Comparison of ENCODE assay signal across 22 cellular contexts in genomic region chr14:103013028-103013427, GRCh38.
"Had no signal": no experiment of that assay in that cellular context is flagged by ENCODE, and none has a peak within 500 bp of the region (broad histone marks: within the 10 kb centered on the region; RNA-seq: fewer than 3 reads in every experiment).

No MANE protein-coding gene starts in this region.

- H3K9me3 ChIP-seq: lower lobe of right lung, psoas muscle, sigmoid colon, testis, tibial artery, upper lobe of left lung, uterus had no signal

- DNase-seq: dermis blood vessel endothelial cell; effector memory CD8-positive, alpha-beta T cell; hypothalamus; left ventricle myocardium superior; lower lobe of right lung; nucleus accumbens; psoas muscle; right cardiac atrium; stimulated activated CD4-positive, alpha-beta T cell treated with anti-CD3 and anti-CD28 coated beads, Interleukin-4, amount 100 ng/mL, for 4 hours; stimulated activated naive CD8-positive, alpha-beta T cell treated with anti-CD3 and anti-CD28 coated beads, Interleukin-15, Interleukin-2, amounts not matched to agents 100 U/mL and 50 U/mL, for 24 hours; substantia nigra; testis; tibial artery; upper lobe of left lung; uterus had no signal

- H3K27ac Mint-ChIP-seq: effector memory CD8-positive, alpha-beta T cell; natural killer cell treated with Interleukin-12 subunit alpha and Interleukin-12 subunit beta and Interleukin-15 and Interleukin-18, amount 100 ng/mL, for 72 hours; stimulated activated memory B cell treated with anti-CD40 and anti-IgM and Interleukin-4, amounts not matched to agents 10 μg/mL and 1 μg/mL and 100 μg/mL, for 72 hours had no signal

- H3K27me3 Mint-ChIP-seq: stimulated activated memory B cell treated with anti-CD40 and anti-IgM and Interleukin-4, amounts not matched to agents 10 μg/mL and 1 μg/mL and 100 μg/mL, for 72 hours had no signal

- FAIRE-seq: frontal cortex, keratinocyte had no signal

- H3K9me3 Mint-ChIP-seq: effector memory CD8-positive, alpha-beta T cell; natural killer cell treated with Interleukin-12 subunit alpha and Interleukin-12 subunit beta and Interleukin-15 and Interleukin-18, amount 100 ng/mL, for 72 hours; stimulated activated memory B cell treated with anti-CD40 and anti-IgM and Interleukin-4, amounts not matched to agents 10 μg/mL and 1 μg/mL and 100 μg/mL, for 72 hours had no signal

- H3K4me3 ChIP-seq: coronary artery, lower lobe of right lung, neural progenitor cell, psoas muscle, sigmoid colon, testis, tibial artery, upper lobe of left lung, uterus had no signal

- H3K4me2 ChIP-seq: neural progenitor cell had no signal

- H3K36me3 Mint-ChIP-seq: natural killer cell treated with Interleukin-12 subunit alpha and Interleukin-12 subunit beta and Interleukin-15 and Interleukin-18, amount 100 ng/mL, for 72 hours had no signal

- H3K27ac ChIP-seq: coronary artery, lower lobe of right lung, neural progenitor cell, psoas muscle, sigmoid colon, testis, tibial artery, upper lobe of left lung, uterus had no signal

- H3K4me3 Mint-ChIP-seq: effector memory CD8-positive, alpha-beta T cell; natural killer cell treated with Interleukin-12 subunit alpha and Interleukin-12 subunit beta and Interleukin-15 and Interleukin-18, amount 100 ng/mL, for 72 hours; neural progenitor cell; stimulated activated memory B cell treated with anti-CD40 and anti-IgM and Interleukin-4, amounts not matched to agents 10 μg/mL and 1 μg/mL and 100 μg/mL, for 72 hours had no signal

- H3K9ac ChIP-seq: neural progenitor cell had no signal

- H2AFZ ChIP-seq: neural progenitor cell had no signal

- ATAC-seq: effector memory CD8-positive, alpha-beta T cell; left ventricle myocardium superior; lower lobe of right lung; psoas muscle; right cardiac atrium; stimulated activated memory B cell treated with anti-CD40 and anti-IgM and Interleukin-4, amounts not matched to agents 10 μg/mL and 1 μg/mL and 100 μg/mL, for 72 hours; stimulated activated naive CD8-positive, alpha-beta T cell treated with anti-CD3 and anti-CD28 coated beads, Interleukin-15, Interleukin-2, amounts not matched to agents 100 U/mL and 50 U/mL, for 24 hours had no signal

- H3K27me3 ChIP-seq: neural progenitor cell, sigmoid colon, testis, tibial artery, upper lobe of left lung, uterus had no signal

- H3K36me3 ChIP-seq: neural progenitor cell, uterus had no signal
